ENCODE assay signal across 22 cellular contexts in genomic region chr12:123102381-123102780, GRCh38. TPM values are rescaled to one million over a fixed set of nuclear protein-coding genes. Genes with fewer than 3 reads are reported as not detected.
DNase-seq lines count a peak whose midpoint lies in the region; FAIRE-seq and TF ChIP-seq lines count a peak whose summit lies in the region.
"Had no signal": no experiment of that assay in that cellular context is flagged by ENCODE, and none has a peak within 500 bp of the region (broad histone marks: within the 10 kb centered on the region; RNA-seq: fewer than 3 reads in every experiment).

No MANE protein-coding gene starts in this region.

- POLR2A ChIA-PET in H1 (lab: Charles Lee; ENCODE audit: partially characterized antibody), result interaction anchor here (0.7 to 2.2 kb wide), 5 partner anchors 9 to 267 kb away, joined by 3 to 4 read pairs (median 3); no protein-coding TSS in a partner anchor

- H3K18ac ChIP-seq in H1 (ENCODE audit: extremely low read depth, low read length), result no peak overlapping the region

- H3K23ac ChIP-seq in H1 (ENCODE audit: insufficient read length), result no peak overlapping the region

- peak overlapping the region; percentile 42; the same call in 1 of the 2 replicates for H2AK5ac ChIP-seq in H1 (ENCODE audit: low read depth, low read length)

- DNase-seq in activated naive CD4-positive, alpha-beta T cell treated with anti-CD3 and anti-CD28 coated beads, Interleukin-2, amount 10 ng/mL, durations not matched to agents 7 days and 5 days, result peak; percentile 44
- no peak for DNase-seq in activated naive CD4-positive, alpha-beta T cell (lab: John Stamatoyannopoulos, UW)
- DNase-seq in NCI-H2227 (lab: John Stamatoyannopoulos, UW; ENCODE audit: unreplicated experiment) (peak; percentile 26), H1 (ENCODE audit: low read depth in 1 of 2, low spot score in 2 of 2) (no peak), GM10266 (ENCODE audit: extremely low spot score) (no peak), kidney (no peak), ecto neural progenitor cell (ENCODE audit: low spot score) (no peak)
- DNase-seq: activated gamma-delta T cell treated with Interleukin-2 at 50 U/mL for 16 hours; brain microvascular endothelial cell; CD8-positive, alpha-beta T cell; cortex of kidney; H9; NCI-H1436 treated with DMSO at 0.1 percent for 48 hours; NCI-H526 treated with DMSO at 0.1 percent for 48 hours; SHP77 treated with DMSO at 0.1 percent for 48 hours; small intestine; stimulated activated CD4-positive, alpha-beta T cell treated with anti-CD3 and anti-CD28 coated beads, Interleukin-4, amount 100 ng/mL, for 1 hour; substantia nigra had no signal

- no peaks in the 10 kb centered on the region; a peak in 1 of 7 replicates for H3K27me3 ChIP-seq in H1 (replicated peaks in 1 of 4; ENCODE audit: control insufficient read depth in 3 of 4, extremely low read depth in 1 of 4, insufficient read depth in 3 of 4, low read length in 3 of 4)
- H3K27me3 ChIP-seq in thymus (ENCODE audit: control insufficient read depth, insufficient read depth), result no peaks in the 10 kb centered on the region
- H3K27me3 ChIP-seq: brain microvascular endothelial cell, hepatocyte had no signal

- H3K36me3 ChIP-seq in H1 (ENCODE audit: control insufficient read depth in 2 of 4, insufficient read depth in 4 of 4, low read length in 3 of 4) (no peaks in the 10 kb centered on the region), thymus (ENCODE audit: control insufficient read depth, insufficient read depth) (peaks cover 75% of the 10 kb centered on the region), kidney (ENCODE audit: control insufficient read depth in 1 of 2, insufficient read depth in 2 of 2, low read length in 2 of 2) (peaks cover 0 to 2% of the 10 kb centered on the region in 2 donors)
- H3K36me3 ChIP-seq: brain microvascular endothelial cell had no signal

- H3K9ac ChIP-seq in H1 (replicated peaks in 1 of 4; ENCODE audit: extremely low read depth in 1 of 4, low read depth in 3 of 4, low read length in 3 of 4) (no peak overlapping the region), kidney (ENCODE audit: low read length in 2 of 2) (no peak overlapping the region)

- FAIRE-seq in H1 (lab: Jason Lieb, UNC) (peak; percentile 24), kidney (lab: Jason Lieb, UNC) (no peak)
- FAIRE-seq: keratinocyte, small intestine had no signal

- H3K23me2 ChIP-seq in H1 (ENCODE audit: low read depth, low read length), result no peaks in the 10 kb centered on the region

- H3K4me3 ChIP-seq in H1 (ENCODE audit: extremely low read depth in 1 of 4, insufficient read depth in 2 of 4, low read depth in 3 of 4, low read length in 4 of 4), result no peak overlapping the region
- no peak overlapping the region for H3K4me3 ChIP-seq in thymus (ENCODE audit: low read length)
- no peak overlapping the region for H3K4me3 ChIP-seq in kidney (ENCODE audit: low read length in 2 of 2)
- H3K4me3 ChIP-seq: hepatocyte had no signal

- no peak for TF ChIP-seq POLR2A in H1 (IDR thresholded peaks at IDR 0.05; ENCODE audit: control extremely low read depth in 1 of 2, low read depth in 2 of 2, low read length in 2 of 2)

- peaks cover 24% of the 10 kb centered on the region for H3K36me3 Mint-ChIP-seq in activated naive CD4-positive, alpha-beta T cell treated with anti-CD3 and anti-CD28 coated beads, Interleukin-2, amount 10 ng/mL, durations not matched to agents 7 days and 5 days
- H3K36me3 Mint-ChIP-seq: natural killer cell treated with Interleukin-12 subunit alpha and Interleukin-12 subunit beta and Interleukin-15 and Interleukin-18, amount 100 ng/mL, for 72 hours had no signal

- H3K27ac Mint-ChIP-seq in activated naive CD4-positive, alpha-beta T cell treated with anti-CD3 and anti-CD28 coated beads, Interleukin-2, amount 10 ng/mL, durations not matched to agents 7 days and 5 days, result peak overlapping the region; percentile 53
- H3K27ac Mint-ChIP-seq: CD8-positive, alpha-beta T cell; natural killer cell treated with Interleukin-12 subunit alpha and Interleukin-12 subunit beta and Interleukin-15 and Interleukin-18, amount 100 ng/mL, for 72 hours had no signal

- H3K56ac ChIP-seq in H1 (replicated peaks; ENCODE audit: insufficient read length, low read depth, low read length), result no peak overlapping the region

- TF ChIP-seq RAD21 in H1 (IDR thresholded peaks at IDR 0.05 in 1 of 2, conservative IDR thresholded peaks at IDR 0.05 in 1 of 2; ENCODE audit: low read depth in 2 of 2, low read length in 2 of 2), result no peak

- H3K4me3 Mint-ChIP-seq in activated naive CD4-positive, alpha-beta T cell treated with anti-CD3 and anti-CD28 coated beads, Interleukin-2, amount 10 ng/mL, durations not matched to agents 7 days and 5 days, result no peak overlapping the region
- H3K4me3 Mint-ChIP-seq: CD8-positive, alpha-beta T cell; natural killer cell treated with Interleukin-12 subunit alpha and Interleukin-12 subunit beta and Interleukin-15 and Interleukin-18, amount 100 ng/mL, for 72 hours had no signal

- no peaks in the 10 kb centered on the region for H4K20me1 ChIP-seq in H1 (replicated peaks in 1 of 2; ENCODE audit: control insufficient read depth in 1 of 2, insufficient read depth in 2 of 2, low read length in 2 of 2)

- no peak overlapping the region; the same call in 1 of the 2 replicates for H4K8ac ChIP-seq in H1 (ENCODE audit: extremely low read depth, insufficient read depth, low read length)

- TF ChIP-seq EP300 in H1 (IDR thresholded peaks at IDR 0.05; ENCODE audit: borderline replicate concordance in 1 of 2, low read depth in 2 of 2, low read length in 2 of 2), result no peak

- no peaks in the 10 kb centered on the region for H3K79me1 ChIP-seq in H1 (ENCODE audit: low read depth, low read length)

- WGBS in H1 (ENCODE audit: extremely low coverage in 1 of 2, insufficient coverage in 1 of 2, insufficient read length in 1 of 2, insufficient replicate concordance in 2 of 2, low coverage in 1 of 2, low lambda C conversion rate in 2 of 2, missing lambda C conversion rate in 1 of 2), 2 experiments, result 71% methylated on average over 3 of the region's 3 CpGs; no CpG with 5 or more reads in 1 of the 2 experiments
- 66% methylated on average over 3 of the region's 3 CpGs for WGBS in thymus

- peak overlapping the region; percentile 73; the same call in 1 of the 2 replicates for H2BK5ac ChIP-seq in H1 (ENCODE audit: low read depth, low read length)

- CTCF ChIA-PET in activated naive CD4-positive, alpha-beta T cell treated with anti-CD3 and anti-CD28 coated beads, Interleukin-2, amount 10 ng/mL, durations not matched to agents 7 days and 5 days (lab: Charles Lee), result interaction anchor here (1.2 to 1.4 kb wide), 3 partner anchors 9 to 50 kb away, joined by 3 to 5 read pairs (median 3); no protein-coding TSS in a partner anchor
- CTCF ChIA-PET in H1 (lab: Charles Lee; ENCODE audit: partially characterized antibody), result interaction anchor here (0.7 to 1.6 kb wide), 6 partner anchors 9 to 129 kb away, joined by 3 to 4 read pairs (median 3); no protein-coding TSS in a partner anchor

- H3K9me3 ChIP-seq in H1 (ENCODE audit: insufficient read depth in 2 of 2, low read depth in 1 of 2, low read length in 1 of 2) (no peaks in the 10 kb centered on the region), thymus (ENCODE audit: control insufficient read depth) (no peaks in the 10 kb centered on the region), kidney (ENCODE audit: control insufficient read depth in 1 of 2, low read length in 2 of 2) (no peaks in the 10 kb centered on the region)

- H3K27me3 Mint-ChIP-seq in activated naive CD4-positive, alpha-beta T cell treated with anti-CD3 and anti-CD28 coated beads, Interleukin-2, amount 10 ng/mL, durations not matched to agents 7 days and 5 days, result no peaks in the 10 kb centered on the region
- H3K27me3 Mint-ChIP-seq: natural killer cell treated with Interleukin-12 subunit alpha and Interleukin-12 subunit beta and Interleukin-15 and Interleukin-18, amount 100 ng/mL, for 72 hours had no signal

- H3K27ac ChIP-seq in H1 (ENCODE audit: low read depth, low read length) (no peak overlapping the region), thymus (ENCODE audit: low read depth) (peak overlapping the region; percentile 75), kidney (ENCODE audit: low read depth in 2 of 2, low read length in 2 of 2) (no peak overlapping the region)
- H3K27ac ChIP-seq: brain microvascular endothelial cell, hepatocyte had no signal

- H2BK20ac ChIP-seq in H1 (ENCODE audit: low read length), result peak overlapping the region; percentile 90; the same call in 1 of the 2 replicates

- peak overlapping the region; percentile 75 for H4K91ac ChIP-seq in H1 (replicated peaks; ENCODE audit: insufficient read length, low read length)

- no peak overlapping the region; the same call in 1 of the 2 replicates for H2BK12ac ChIP-seq in H1 (ENCODE audit: low read depth, low read length)

- no peak overlapping the region for H3K14ac ChIP-seq in H1 (ENCODE audit: insufficient read length)

- H3K9me3 Mint-ChIP-seq in activated naive CD4-positive, alpha-beta T cell treated with anti-CD3 and anti-CD28 coated beads, Interleukin-2, amount 10 ng/mL, durations not matched to agents 7 days and 5 days, result no peaks in the 10 kb centered on the region
- H3K9me3 Mint-ChIP-seq: CD8-positive, alpha-beta T cell; H9; natural killer cell treated with Interleukin-12 subunit alpha and Interleukin-12 subunit beta and Interleukin-15 and Interleukin-18, amount 100 ng/mL, for 72 hours had no signal

- H3K4me1 ChIP-seq in H1 (replicated peaks in 1 of 4; ENCODE audit: control insufficient read depth in 3 of 4, insufficient read depth in 4 of 4, low read length in 3 of 4), result peaks cover 9 to 23% (median 16%) of the 10 kb centered on the region in 4 experiments
- H3K4me1 ChIP-seq in thymus (ENCODE audit: control insufficient read depth, insufficient read depth, low read length), result peaks cover 62% of the 10 kb centered on the region
- peaks cover 0 to 13% of the 10 kb centered on the region in 2 donors for H3K4me1 ChIP-seq in kidney (ENCODE audit: control insufficient read depth in 1 of 2, insufficient read depth in 1 of 2, low read depth in 1 of 2, low read length in 2 of 2)

- no peak overlapping the region; the same call in 1 of the 2 replicates for H2BK15ac ChIP-seq in H1 (ENCODE audit: low read length)

- H3K4me2 ChIP-seq in H1 (ENCODE audit: insufficient read depth in 1 of 2, low read depth in 2 of 2, low read length in 2 of 2), result peak overlapping the region in 1 of 2 experiments; percentile 8; a peak in 1 of 4 replicates
- H3K4me2 ChIP-seq: hepatocyte had no signal

- H2AFZ ChIP-seq in H1 (ENCODE audit: low read length), result 0 out of 2 replicates have a peak overlapping the region, but pooled peaks have one; percentile 29
- H2AFZ ChIP-seq: hepatocyte had no signal

- H3K4me1 Mint-ChIP-seq in activated naive CD4-positive, alpha-beta T cell treated with anti-CD3 and anti-CD28 coated beads, Interleukin-2, amount 10 ng/mL, durations not matched to agents 7 days and 5 days, result peaks cover 47% of the 10 kb centered on the region

- H3K79me2 ChIP-seq in H1 (ENCODE audit: control insufficient read depth in 1 of 2, insufficient read depth in 2 of 2, low read length in 2 of 2), result no peaks in the 10 kb centered on the region; a peak in 1 of 4 replicates
- H3K79me2 ChIP-seq: hepatocyte had no signal

- H4K5ac ChIP-seq in H1 (ENCODE audit: insufficient read length, low read depth, low read length), result no peak overlapping the region

- peak overlapping the region; percentile 73 for H3K4ac ChIP-seq in H1 (replicated peaks; ENCODE audit: insufficient read length, low read depth, low read length)

- intact Hi-C loops in kidney (cut with DNase I), result no loop called here

- TF ChIP-seq CTCF in H1 (IDR thresholded peaks at IDR 0.05; ENCODE audit: control extremely low read depth in 1 of 3, insufficient read depth in 1 of 3, low read depth in 1 of 3, low read length in 3 of 3) (no peak), GM10266 (IDR thresholded peaks at IDR 0.05; ENCODE audit: control insufficient read depth, insufficient read depth, low read depth, missing control alignments) (no peak), kidney (IDR thresholded peaks at IDR 0.05; ENCODE audit: borderline replicate concordance, extremely low read depth, insufficient read depth) (no peak)

- peak overlapping the region; percentile 60 for H2BK120ac ChIP-seq in H1 (replicated peaks; ENCODE audit: low read depth, low read length)

RNA-seq across cellular contexts. Expression of gene PITPNM2, which starts 48.5 kb away (rescaled TPM):
- 2.3 and 3.4 TPM in 2 replicates for total RNA-seq in H1 (2021; fragmentation: NEBNext Ultra II Directional; extraction: Animal tissue kit (Norgen Biotek cat#: 25700))
- polyA plus RNA-seq in H1 (2011; rRNA removed) (0.59 and 0.97 TPM in 2 replicates), thymus (56.8 TPM), kidney (ENCODE audit: insufficient read depth, low read depth, low replicate concordance) (5.7 TPM)
- 0.90 TPM for polyA plus RNA-seq in H1 (2011; cell fraction: cytosol; rRNA removed)
- polyA plus RNA-seq in H1 (2011; cell fraction: nucleus; rRNA removed), result 3.2 TPM
- polyA plus RNA-seq in H1 (2012, experiment 1 of 2), result 1.2 to 1.9 TPM (median 1.6 TPM) in 4 replicates
- polyA plus RNA-seq in H1 (2012, experiment 2 of 2), result 0.87 TPM
- polyA plus RNA-seq in H1 (2013, experiment 1 of 2), result 1.4 TPM
- 1.7 TPM for polyA plus RNA-seq in H1 (2013, experiment 2 of 2)
- 1.0 and 1.1 TPM in 2 replicates for polyA minus RNA-seq in H1 (2011; rRNA and poly(A)+ RNA removed)
- polyA minus RNA-seq in H1 (2011; cell fraction: cytosol; rRNA and poly(A)+ RNA removed), result 2.3 TPM
- polyA minus RNA-seq in H1 (2011; cell fraction: nucleus; rRNA and poly(A)+ RNA removed), result 1.8 TPM
- 41.7 TPM for total RNA-seq in kidney

Comparison
In these comparisons a context has a peak if more than half of its experiments do, and no peak if none do; other contexts are left out.
1. DNase-seq: peak in activated naive CD4-positive, alpha-beta T cell treated with anti-CD3 and anti-CD28 coated beads, Interleukin-2, amount 10 ng/mL, durations not matched to agents 7 days and 5 days (single experiment) and NCI-H2227 (single experiment); none in activated naive CD4-positive, alpha-beta T cell (0 of 4), H1 (0 of 2), GM10266 (single experiment), kidney (single experiment) and ecto neural progenitor cell (single experiment).